Comparison of ENCODE assay signal across 8 cellular contexts in the genomic region with DNA sequence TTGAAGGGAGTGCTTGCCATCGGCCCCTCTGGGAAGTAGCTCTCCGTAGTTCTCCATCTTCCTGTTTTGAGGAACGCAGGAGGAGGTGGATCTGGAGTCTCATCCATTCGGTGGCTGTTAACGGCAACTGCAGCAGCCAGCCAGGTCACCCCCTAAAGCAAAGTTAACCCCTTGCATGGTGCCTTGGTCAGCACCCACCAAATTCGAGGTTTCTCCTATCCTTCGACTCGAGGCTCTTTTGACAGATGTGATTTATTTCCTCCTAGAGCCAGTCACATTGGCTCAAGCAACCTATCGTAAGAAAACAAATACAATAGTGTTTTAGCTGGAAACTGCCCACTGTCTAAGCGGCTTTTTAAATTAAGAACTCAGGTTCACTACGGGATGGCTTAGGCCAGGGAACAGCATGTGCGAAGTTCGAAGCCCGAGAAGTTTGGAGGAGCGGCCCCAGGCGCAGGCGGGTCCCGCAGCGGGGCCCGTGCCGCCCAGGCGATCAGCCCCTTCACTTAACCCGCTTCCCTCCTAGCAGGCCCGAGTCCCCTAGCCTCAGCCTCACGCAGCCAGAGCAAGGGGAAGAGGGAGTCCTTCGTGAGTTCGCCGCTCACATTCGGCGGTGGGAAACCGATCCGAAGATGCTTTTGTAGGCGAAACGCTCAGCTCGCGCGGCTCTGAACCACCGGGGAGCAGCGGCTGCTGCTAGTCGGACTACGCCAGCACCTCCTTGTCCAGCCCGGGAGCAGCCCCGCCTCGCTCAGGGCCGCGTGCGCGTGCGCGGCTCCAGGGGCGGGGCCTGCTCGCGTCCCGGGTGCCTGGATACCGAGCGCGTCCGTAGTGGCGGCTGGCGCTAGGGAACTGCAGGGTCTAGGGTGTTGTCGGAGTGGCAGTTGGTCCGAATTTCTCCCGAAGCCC. TPM values are rescaled to one million over a fixed set of nuclear protein-coding genes. Genes with fewer than 3 reads are reported as not detected.
DNase-seq lines count a peak whose midpoint lies in the region; ATAC-seq and TF ChIP-seq lines count a peak whose summit lies in the region.

A gene (plus strand): TSS at position 797 of the 909 bp plus-strand sequence. CDS start 289 bp downstream, outside the sequence.

- ATAC-seq in HG03439 (IDR thresholded peaks at IDR 0.05; ENCODE audit: unreplicated experiment) (peak; percentile 98), left lung (peak; percentile 99)

- POLR2A ChIA-PET in BJ (lab: Charles Lee), result no interaction called here

- peak within 1 kb of the TSS; percentile 82 to 90 for H3K27ac ChIP-seq in left lung

- H3K9me3 ChIP-seq in left lung, result no peaks in the 10 kb centered on the region

- H3K27me3 ChIP-seq in BJ (ENCODE audit: control insufficient read depth, insufficient read depth, low read length) (no peaks in the 10 kb centered on the region), left lung (no peaks in the 10 kb centered on the region)

- TF ChIP-seq CTCF in BJ (IDR thresholded peaks at IDR 0.05; ENCODE audit: insufficient read depth, low read depth, low read length) (no peak), left lung (IDR thresholded peaks at IDR 0.05) (no peak)

- H3K4me3 ChIP-seq in BJ (ENCODE audit: low read depth, low read length) (peak within 1 kb of the TSS; percentile 51), left lung (peak within 1 kb of the TSS; percentile 72 to 73)

- DNase-seq in BJ (ENCODE audit: low read depth) (peak; percentile 44), GM19240 (ENCODE audit: insufficient read length, low spot score) (peak; percentile 94), NCI-H524 treated with DMSO at 0.1 percent for 48 hours (lab: John Stamatoyannopoulos, UW) (peak; percentile 66), dedifferentiated amniotic fluid mesenchymal stem cell (ENCODE audit: extremely low spot score) (peak; percentile 75), left lung (peak; percentile 91 to 98)
- peak; percentile 74 for DNase-seq in activated CD4-positive, alpha-beta T cell treated with anti-CD3 and anti-CD28 coated beads, Interleukin-2, amount 50 U/mL, for 1 hour
- DNase-seq in stimulated activated CD4-positive, alpha-beta T cell treated with anti-CD3 and anti-CD28 coated beads, Interleukin-2, amount 100 ng/mL, for 4 hours (ENCODE audit: low read depth), result peak; percentile 71

- peaks cover 5% of the 10 kb centered on the region for H3K36me3 ChIP-seq in BJ (ENCODE audit: control insufficient read depth, insufficient read depth, low read length)
- no peaks in the 10 kb centered on the region for H3K36me3 ChIP-seq in left lung

- peaks cover 3 to 61% of the 10 kb centered on the region in 2 donors for H3K4me1 ChIP-seq in left lung

- intact Hi-C loops in left lung (cut with DNase I), result no loop called here

- CTCF ChIA-PET in BJ (lab: Yijun Ruan, JAX), result interaction anchor here (1.4 to 4.5 kb wide), 3 partner anchors 12 to 187 kb away, joined by 3 to 38 read pairs (median 16); no protein-coding TSS in a partner anchor

RNA-seq across cellular contexts. Expression of the gene that starts here (rescaled TPM):
- 0.54 TPM in 2 replicates for polyA plus RNA-seq in BJ (2011; rRNA removed)
- polyA minus RNA-seq in BJ (2011; rRNA and poly(A)+ RNA removed), result 0.31 and 0.43 TPM in 2 replicates
- 1 to 10 TPM in 1 of 2 donors, under 1 TPM in 1; 0.50 to 9.5 TPM for total RNA-seq in left lung

Comparison
In these comparisons a context has a peak if more than half of its experiments do, and no peak if none do; other contexts are left out.
1. Peak in every context shown above with its lines: DNase-seq, ATAC-seq, H3K4me3 ChIP-seq and H3K27ac ChIP-seq.
2. Peak in DNase-seq and H3K4me3 ChIP-seq in BJ; RNA of the gene not detected or under 1 TPM.
3. DNase-seq: peak in every context shown above with its lines; median percentile 94 in left lung; 94 in GM19240; 75 in dedifferentiated amniotic fluid mesenchymal stem cell; 74 in activated CD4-positive, alpha-beta T cell treated with anti-CD3 and anti-CD28 coated beads, Interleukin-2, amount 50 U/mL, for 1 hour; 71 in stimulated activated CD4-positive, alpha-beta T cell treated with anti-CD3 and anti-CD28 coated beads, Interleukin-2, amount 100 ng/mL, for 4 hours; 66 in NCI-H524 treated with DMSO at 0.1 percent for 48 hours; 44 in BJ.